2 cellular contexts compared by ENCODE assay signal in the genomic region with DNA sequence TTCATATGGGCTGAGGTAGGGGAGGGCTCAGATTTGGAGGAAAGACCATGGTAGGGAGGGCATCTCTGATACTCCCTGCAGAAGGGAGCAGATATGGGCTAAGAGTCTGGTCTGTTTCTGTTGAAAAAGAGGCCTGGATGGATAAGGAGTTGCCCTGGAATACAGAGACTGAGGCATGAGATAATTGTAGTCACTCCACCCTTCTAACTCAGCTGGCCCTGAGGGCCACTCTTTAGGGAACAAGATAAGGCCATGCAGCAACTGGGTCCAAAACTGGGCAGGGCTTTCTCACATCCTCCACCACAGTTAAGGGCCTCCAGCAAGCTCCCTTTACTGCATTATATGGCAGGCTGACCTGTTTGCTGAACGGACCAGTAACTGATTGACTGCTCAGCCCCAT.
TF ChIP-seq lines count a peak whose summit lies in the region.

No MANE protein-coding gene starts in this region.

TF ChIP-seq in A549, 52 proteins besides CTCF, POLR2A, EP300 and RAD21:
- TF ChIP-seq, protein P1, sequence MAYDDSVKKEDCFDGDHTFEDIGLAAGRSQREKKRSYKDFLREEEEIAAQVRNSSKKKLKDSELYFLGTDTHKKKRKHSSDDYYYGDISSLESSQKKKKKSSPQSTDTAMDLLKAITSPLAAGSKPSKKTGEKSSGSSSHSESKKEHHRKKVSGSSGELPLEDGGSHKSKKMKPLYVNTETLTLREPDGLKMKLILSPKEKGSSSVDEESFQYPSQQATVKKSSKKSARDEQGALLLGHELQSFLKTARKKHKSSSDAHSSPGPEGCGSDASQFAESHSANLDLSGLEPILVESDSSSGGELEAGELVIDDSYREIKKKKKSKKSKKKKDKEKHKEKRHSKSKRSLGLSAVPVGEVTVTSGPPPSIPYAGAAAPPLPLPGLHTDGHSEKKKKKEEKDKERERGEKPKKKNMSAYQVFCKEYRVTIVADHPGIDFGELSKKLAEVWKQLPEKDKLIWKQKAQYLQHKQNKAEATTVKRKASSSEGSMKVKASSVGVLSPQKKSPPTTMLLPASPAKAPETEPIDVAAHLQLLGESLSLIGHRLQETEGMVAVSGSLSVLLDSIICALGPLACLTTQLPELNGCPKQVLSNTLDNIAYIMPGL (CRISPR knock-in tag; IDR thresholded peaks at IDR 0.05; ENCODE audit: borderline replicate concordance), result no peak
- TF ChIP-seq, protein P2, sequence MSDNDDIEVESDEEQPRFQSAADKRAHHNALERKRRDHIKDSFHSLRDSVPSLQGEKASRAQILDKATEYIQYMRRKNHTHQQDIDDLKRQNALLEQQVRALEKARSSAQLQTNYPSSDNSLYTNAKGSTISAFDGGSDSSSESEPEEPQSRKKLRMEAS (IDR thresholded peaks at IDR 0.05), result no peak
- TF ChIP-seq, protein P3, sequence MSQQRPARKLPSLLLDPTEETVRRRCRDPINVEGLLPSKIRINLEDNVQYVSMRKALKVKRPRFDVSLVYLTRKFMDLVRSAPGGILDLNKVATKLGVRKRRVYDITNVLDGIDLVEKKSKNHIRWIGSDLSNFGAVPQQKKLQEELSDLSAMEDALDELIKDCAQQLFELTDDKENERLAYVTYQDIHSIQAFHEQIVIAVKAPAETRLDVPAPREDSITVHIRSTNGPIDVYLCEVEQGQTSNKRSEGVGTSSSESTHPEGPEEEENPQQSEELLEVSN (IDR thresholded peaks at IDR 0.05; ENCODE audit: borderline replicate concordance, low read depth), result no peak
- TF ChIP-seq, protein P4, sequence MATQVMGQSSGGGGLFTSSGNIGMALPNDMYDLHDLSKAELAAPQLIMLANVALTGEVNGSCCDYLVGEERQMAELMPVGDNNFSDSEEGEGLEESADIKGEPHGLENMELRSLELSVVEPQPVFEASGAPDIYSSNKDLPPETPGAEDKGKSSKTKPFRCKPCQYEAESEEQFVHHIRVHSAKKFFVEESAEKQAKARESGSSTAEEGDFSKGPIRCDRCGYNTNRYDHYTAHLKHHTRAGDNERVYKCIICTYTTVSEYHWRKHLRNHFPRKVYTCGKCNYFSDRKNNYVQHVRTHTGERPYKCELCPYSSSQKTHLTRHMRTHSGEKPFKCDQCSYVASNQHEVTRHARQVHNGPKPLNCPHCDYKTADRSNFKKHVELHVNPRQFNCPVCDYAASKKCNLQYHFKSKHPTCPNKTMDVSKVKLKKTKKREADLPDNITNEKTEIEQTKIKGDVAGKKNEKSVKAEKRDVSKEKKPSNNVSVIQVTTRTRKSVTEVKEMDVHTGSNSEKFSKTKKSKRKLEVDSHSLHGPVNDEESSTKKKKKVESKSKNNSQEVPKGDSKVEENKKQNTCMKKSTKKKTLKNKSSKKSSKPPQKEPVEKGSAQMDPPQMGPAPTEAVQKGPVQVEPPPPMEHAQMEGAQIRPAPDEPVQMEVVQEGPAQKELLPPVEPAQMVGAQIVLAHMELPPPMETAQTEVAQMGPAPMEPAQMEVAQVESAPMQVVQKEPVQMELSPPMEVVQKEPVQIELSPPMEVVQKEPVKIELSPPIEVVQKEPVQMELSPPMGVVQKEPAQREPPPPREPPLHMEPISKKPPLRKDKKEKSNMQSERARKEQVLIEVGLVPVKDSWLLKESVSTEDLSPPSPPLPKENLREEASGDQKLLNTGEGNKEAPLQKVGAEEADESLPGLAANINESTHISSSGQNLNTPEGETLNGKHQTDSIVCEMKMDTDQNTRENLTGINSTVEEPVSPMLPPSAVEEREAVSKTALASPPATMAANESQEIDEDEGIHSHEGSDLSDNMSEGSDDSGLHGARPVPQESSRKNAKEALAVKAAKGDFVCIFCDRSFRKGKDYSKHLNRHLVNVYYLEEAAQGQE (IDR thresholded peaks at IDR 0.05), result no peak

TF ChIP-seq in HepG2, 621 proteins besides CTCF, POLR2A, EP300 and RAD21:
- TF ChIP-seq SRSF1 (optimal IDR thresholded peaks at IDR 0.05; ENCODE audit: low read depth, low read length) (no peak), MIXL1 (CRISPR knock-in tag; IDR thresholded peaks at IDR 0.05) (no peak), CEBPG (CRISPR knock-in tag; IDR thresholded peaks at IDR 0.05) (no peak), TMF1 (CRISPR knock-in tag; IDR thresholded peaks at IDR 0.05; ENCODE audit: low read depth) (no peak), ZNF367 (CRISPR knock-in tag; IDR thresholded peaks at IDR 0.05; ENCODE audit: borderline replicate concordance) (no peak), ERF (CRISPR knock-in tag; IDR thresholded peaks at IDR 0.05) (no peak), NR2F6 (IDR thresholded peaks at IDR 0.05) (no peak), NR2F6 (CRISPR knock-in tag; IDR thresholded peaks at IDR 0.05) (no peak), ZBTB1 (CRISPR knock-in tag; IDR thresholded peaks at IDR 0.05; ENCODE audit: borderline replicate concordance) (no peak)
- TF ChIP-seq, protein P5, sequence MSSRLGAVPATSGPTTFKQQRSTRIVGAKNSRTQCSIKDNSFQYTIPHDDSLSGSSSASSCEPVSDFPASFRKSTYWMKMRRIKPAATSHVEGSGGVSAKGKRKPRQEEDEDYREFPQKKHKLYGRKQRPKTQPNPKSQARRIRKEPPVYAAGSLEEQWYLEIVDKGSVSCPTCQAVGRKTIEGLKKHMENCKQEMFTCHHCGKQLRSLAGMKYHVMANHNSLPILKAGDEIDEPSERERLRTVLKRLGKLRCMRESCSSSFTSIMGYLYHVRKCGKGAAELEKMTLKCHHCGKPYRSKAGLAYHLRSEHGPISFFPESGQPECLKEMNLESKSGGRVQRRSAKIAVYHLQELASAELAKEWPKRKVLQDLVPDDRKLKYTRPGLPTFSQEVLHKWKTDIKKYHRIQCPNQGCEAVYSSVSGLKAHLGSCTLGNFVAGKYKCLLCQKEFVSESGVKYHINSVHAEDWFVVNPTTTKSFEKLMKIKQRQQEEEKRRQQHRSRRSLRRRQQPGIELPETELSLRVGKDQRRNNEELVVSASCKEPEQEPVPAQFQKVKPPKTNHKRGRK (CRISPR knock-in tag; IDR thresholded peaks at IDR 0.05), result no peak
- TF ChIP-seq, protein P6, sequence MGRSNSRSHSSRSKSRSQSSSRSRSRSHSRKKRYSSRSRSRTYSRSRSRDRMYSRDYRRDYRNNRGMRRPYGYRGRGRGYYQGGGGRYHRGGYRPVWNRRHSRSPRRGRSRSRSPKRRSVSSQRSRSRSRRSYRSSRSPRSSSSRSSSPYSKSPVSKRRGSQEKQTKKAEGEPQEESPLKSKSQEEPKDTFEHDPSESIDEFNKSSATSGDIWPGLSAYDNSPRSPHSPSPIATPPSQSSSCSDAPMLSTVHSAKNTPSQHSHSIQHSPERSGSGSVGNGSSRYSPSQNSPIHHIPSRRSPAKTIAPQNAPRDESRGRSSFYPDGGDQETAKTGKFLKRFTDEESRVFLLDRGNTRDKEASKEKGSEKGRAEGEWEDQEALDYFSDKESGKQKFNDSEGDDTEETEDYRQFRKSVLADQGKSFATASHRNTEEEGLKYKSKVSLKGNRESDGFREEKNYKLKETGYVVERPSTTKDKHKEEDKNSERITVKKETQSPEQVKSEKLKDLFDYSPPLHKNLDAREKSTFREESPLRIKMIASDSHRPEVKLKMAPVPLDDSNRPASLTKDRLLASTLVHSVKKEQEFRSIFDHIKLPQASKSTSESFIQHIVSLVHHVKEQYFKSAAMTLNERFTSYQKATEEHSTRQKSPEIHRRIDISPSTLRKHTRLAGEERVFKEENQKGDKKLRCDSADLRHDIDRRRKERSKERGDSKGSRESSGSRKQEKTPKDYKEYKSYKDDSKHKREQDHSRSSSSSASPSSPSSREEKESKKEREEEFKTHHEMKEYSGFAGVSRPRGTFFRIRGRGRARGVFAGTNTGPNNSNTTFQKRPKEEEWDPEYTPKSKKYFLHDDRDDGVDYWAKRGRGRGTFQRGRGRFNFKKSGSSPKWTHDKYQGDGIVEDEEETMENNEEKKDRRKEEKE (IDR thresholded peaks at IDR 0.05), result no peak
- TF ChIP-seq, protein P7, sequence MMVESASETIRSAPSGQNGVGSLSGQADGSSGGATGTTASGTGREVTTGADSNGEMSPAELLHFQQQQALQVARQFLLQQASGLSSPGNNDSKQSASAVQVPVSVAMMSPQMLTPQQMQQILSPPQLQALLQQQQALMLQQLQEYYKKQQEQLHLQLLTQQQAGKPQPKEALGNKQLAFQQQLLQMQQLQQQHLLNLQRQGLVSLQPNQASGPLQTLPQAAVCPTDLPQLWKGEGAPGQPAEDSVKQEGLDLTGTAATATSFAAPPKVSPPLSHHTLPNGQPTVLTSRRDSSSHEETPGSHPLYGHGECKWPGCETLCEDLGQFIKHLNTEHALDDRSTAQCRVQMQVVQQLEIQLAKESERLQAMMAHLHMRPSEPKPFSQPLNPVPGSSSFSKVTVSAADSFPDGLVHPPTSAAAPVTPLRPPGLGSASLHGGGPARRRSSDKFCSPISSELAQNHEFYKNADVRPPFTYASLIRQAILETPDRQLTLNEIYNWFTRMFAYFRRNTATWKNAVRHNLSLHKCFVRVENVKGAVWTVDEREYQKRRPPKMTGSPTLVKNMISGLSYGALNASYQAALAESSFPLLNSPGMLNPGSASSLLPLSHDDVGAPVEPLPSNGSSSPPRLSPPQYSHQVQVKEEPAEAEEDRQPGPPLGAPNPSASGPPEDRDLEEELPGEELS (CRISPR knock-in tag; IDR thresholded peaks at IDR 0.05), result no peak
- TF ChIP-seq, protein P1 (CRISPR knock-in tag; IDR thresholded peaks at IDR 0.05; ENCODE audit: borderline replicate concordance in 1 of 2, low read depth in 1 of 2), result no peak
- TF ChIP-seq, protein P8, sequence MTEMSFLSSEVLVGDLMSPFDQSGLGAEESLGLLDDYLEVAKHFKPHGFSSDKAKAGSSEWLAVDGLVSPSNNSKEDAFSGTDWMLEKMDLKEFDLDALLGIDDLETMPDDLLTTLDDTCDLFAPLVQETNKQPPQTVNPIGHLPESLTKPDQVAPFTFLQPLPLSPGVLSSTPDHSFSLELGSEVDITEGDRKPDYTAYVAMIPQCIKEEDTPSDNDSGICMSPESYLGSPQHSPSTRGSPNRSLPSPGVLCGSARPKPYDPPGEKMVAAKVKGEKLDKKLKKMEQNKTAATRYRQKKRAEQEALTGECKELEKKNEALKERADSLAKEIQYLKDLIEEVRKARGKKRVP (CRISPR knock-in tag; IDR thresholded peaks at IDR 0.05), result no peak
TF ChIP-seq in HepG2: peak in this region for 0.
